Comparison of ENCODE assay signal across 20 cellular contexts in the genomic region with DNA sequence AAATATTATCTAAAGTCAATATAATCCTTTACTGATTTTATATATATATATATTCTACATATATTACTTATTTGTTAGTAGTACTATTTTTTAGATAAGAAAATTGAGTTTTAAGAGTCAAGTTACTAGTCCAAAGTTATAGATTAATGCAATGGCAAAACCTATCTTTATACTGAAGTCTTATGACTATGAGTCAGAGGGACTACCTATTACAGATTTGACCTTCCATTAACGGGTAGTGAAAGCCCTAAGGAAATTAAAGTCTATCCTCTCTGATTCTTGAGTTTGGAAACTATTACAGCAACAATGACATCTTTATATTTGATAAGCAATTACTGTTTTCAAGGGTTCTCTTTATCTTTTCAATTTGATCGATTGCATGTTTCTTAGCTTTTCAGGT.
DNase-seq lines count a peak whose midpoint lies in the region; ATAC-seq, FAIRE-seq and TF ChIP-seq lines count a peak whose summit lies in the region.
"Had no signal": no experiment of that assay in that cellular context is flagged by ENCODE, and none has a peak within 500 bp of the region (broad histone marks: within the 10 kb centered on the region; RNA-seq: fewer than 3 reads in every experiment).

No MANE protein-coding gene starts in this region.

- no peaks in the 10 kb centered on the region for H3K79me1 ChIP-seq in H1 (ENCODE audit: low read depth, low read length)

- no peak for TF ChIP-seq EP300 in H1 (IDR thresholded peaks at IDR 0.05; ENCODE audit: borderline replicate concordance in 1 of 2, low read depth in 2 of 2, low read length in 2 of 2)

- H3K9me3 Mint-ChIP-seq in GM23338 = 0 out of 3 replicates have a peak, but pooled peaks cover 4% of the 10 kb centered on the region
- no peaks in the 10 kb centered on the region for H3K9me3 Mint-ChIP-seq in stimulated activated naive CD8-positive, alpha-beta T cell treated with anti-CD3 and anti-CD28 coated beads, Interleukin-15, amount 100 ng/mL, for 72 hours
- H3K9me3 Mint-ChIP-seq: CD4-positive, alpha-beta T cell had no signal

- H2AFZ ChIP-seq in GM23338 (no peak overlapping the region), H1 (ENCODE audit: low read length) (no peak overlapping the region)

- H3K36me3 Mint-ChIP-seq in GM23338 (ENCODE audit: low read depth) = peaks cover 21% of the 10 kb centered on the region

- POLR2A ChIA-PET in H1 (lab: Charles Lee; ENCODE audit: partially characterized antibody) = no interaction called here

- no peaks in the 10 kb centered on the region for H3F3A ChIP-seq in GM23338 (replicated peaks; ENCODE audit: low read depth)

- H3K27ac ChIP-seq in GM23338 (ENCODE audit: low read depth) (no peak overlapping the region), H1 (ENCODE audit: low read depth, low read length) (no peak overlapping the region)
- H3K27ac ChIP-seq: C4-2B had no signal

- H3K27me3 ChIP-seq in GM23338 (ENCODE audit: insufficient read depth) (no peaks in the 10 kb centered on the region), H1 (replicated peaks in 1 of 4; ENCODE audit: control insufficient read depth in 3 of 4, extremely low read depth in 1 of 4, insufficient read depth in 3 of 4, low read length in 3 of 4) (no peaks in the 10 kb centered on the region)

- H2BK120ac ChIP-seq in H1 (replicated peaks; ENCODE audit: low read depth, low read length) = peak overlapping the region; percentile 88

- no peak overlapping the region for H3K56ac ChIP-seq in H1 (replicated peaks; ENCODE audit: insufficient read length, low read depth, low read length)

- peaks cover 5% of the 10 kb centered on the region for H3K27me3 Mint-ChIP-seq in GM23338 (ENCODE audit: insufficient read depth, low read depth, poor library complexity)
- H3K27me3 Mint-ChIP-seq in stimulated activated naive CD8-positive, alpha-beta T cell treated with anti-CD3 and anti-CD28 coated beads, Interleukin-15, amount 100 ng/mL, for 72 hours = peaks cover 27% of the 10 kb centered on the region

- no peak for TF ChIP-seq POLR2A in H1 (IDR thresholded peaks at IDR 0.05; ENCODE audit: control extremely low read depth in 1 of 2, low read depth in 2 of 2, low read length in 2 of 2)

- no peak overlapping the region for H3K4me2 ChIP-seq in GM23338
- no peak overlapping the region for H3K4me2 ChIP-seq in H1 (ENCODE audit: insufficient read depth in 1 of 2, low read depth in 2 of 2, low read length in 2 of 2)

- H3K18ac ChIP-seq in H1 (ENCODE audit: extremely low read depth, low read length) = no peak overlapping the region

- no peak for TF ChIP-seq RAD21 in H1 (IDR thresholded peaks at IDR 0.05 in 1 of 2, conservative IDR thresholded peaks at IDR 0.05 in 1 of 2; ENCODE audit: low read depth in 2 of 2, low read length in 2 of 2)

- H4K20me1 ChIP-seq in GM23338 (replicated peaks; ENCODE audit: insufficient read depth) (no peaks in the 10 kb centered on the region), H1 (replicated peaks in 1 of 2; ENCODE audit: control insufficient read depth in 1 of 2, insufficient read depth in 2 of 2, low read length in 2 of 2) (no peaks in the 10 kb centered on the region)

- in situ Hi-C loops in SK-MEL-5 (cut with HindIII; ENCODE audit: low pct_unique_long_range_greater_than_20kb, low sequenced_read_pairs) = no loop called here

- H2AK5ac ChIP-seq in H1 (ENCODE audit: low read depth, low read length) = no peak overlapping the region

- H3K4me1 Mint-ChIP-seq in GM23338 = peaks cover 25% of the 10 kb centered on the region
- no peaks in the 10 kb centered on the region for H3K4me1 Mint-ChIP-seq in stimulated activated naive CD8-positive, alpha-beta T cell treated with anti-CD3 and anti-CD28 coated beads, Interleukin-15, amount 100 ng/mL, for 72 hours

- H3K4ac ChIP-seq in H1 (replicated peaks; ENCODE audit: insufficient read length, low read depth, low read length) = no peak overlapping the region

- H4K91ac ChIP-seq in H1 (replicated peaks; ENCODE audit: insufficient read length, low read length) = no peak overlapping the region

- CTCF ChIA-PET in H1 (lab: Charles Lee; ENCODE audit: partially characterized antibody) = no interaction called here

- H3K14ac ChIP-seq in H1 (ENCODE audit: insufficient read length) = no peak overlapping the region

- ATAC-seq in GM23338 (no peak), GM18498 (IDR thresholded peaks at IDR 0.05; ENCODE audit: unreplicated experiment) (no peak), HG02623 (IDR thresholded peaks at IDR 0.05; ENCODE audit: unreplicated experiment) (no peak)
- no peak for ATAC-seq in stimulated activated naive CD8-positive, alpha-beta T cell treated with anti-CD3 and anti-CD28 coated beads, Interleukin-15, amount 100 ng/mL, for 72 hours
- ATAC-seq: GM12878, K562 had no signal

- no peak overlapping the region for H2BK20ac ChIP-seq in H1 (ENCODE audit: low read length)

- H3K27ac Mint-ChIP-seq in GM23338 = peak overlapping the region; percentile 66; the same call in 1 of the 2 replicates
- H3K27ac Mint-ChIP-seq in stimulated activated naive CD8-positive, alpha-beta T cell treated with anti-CD3 and anti-CD28 coated beads, Interleukin-15, amount 100 ng/mL, for 72 hours = no peak overlapping the region
- H3K27ac Mint-ChIP-seq: CD4-positive, alpha-beta T cell had no signal

- no peaks in the 10 kb centered on the region for H3K79me2 ChIP-seq in GM23338 (replicated peaks; ENCODE audit: insufficient read depth)
- H3K79me2 ChIP-seq in H1 (ENCODE audit: control insufficient read depth in 1 of 2, insufficient read depth in 2 of 2, low read length in 2 of 2) = no peaks in the 10 kb centered on the region

- no peak overlapping the region for H3K23ac ChIP-seq in H1 (ENCODE audit: insufficient read length)

- H3K4me3 ChIP-seq in GM23338 = no peak overlapping the region
- no peak overlapping the region for H3K4me3 ChIP-seq in H1 (ENCODE audit: extremely low read depth in 1 of 4, insufficient read depth in 2 of 4, low read depth in 3 of 4, low read length in 4 of 4)
- H3K4me3 ChIP-seq: GM12878, K562 had no signal

- H3K4me3 Mint-ChIP-seq in GM23338 = no peak overlapping the region
- H3K4me3 Mint-ChIP-seq in stimulated activated naive CD8-positive, alpha-beta T cell treated with anti-CD3 and anti-CD28 coated beads, Interleukin-15, amount 100 ng/mL, for 72 hours = no peak overlapping the region
- H3K4me3 Mint-ChIP-seq: CD4-positive, alpha-beta T cell had no signal

- no peaks in the 10 kb centered on the region for H3K23me2 ChIP-seq in H1 (ENCODE audit: low read depth, low read length)

- no peak overlapping the region for H4K5ac ChIP-seq in H1 (ENCODE audit: insufficient read length, low read depth, low read length)

- H2BK15ac ChIP-seq in H1 (ENCODE audit: low read length) = no peak overlapping the region

- 0 out of 4 replicates have a peak, but pooled peaks cover 0 to 5% of the 10 kb centered on the region in 2 experiments for H3K9me3 ChIP-seq in H1 (ENCODE audit: insufficient read depth in 2 of 2, low read depth in 1 of 2, low read length in 1 of 2)

- H2BK5ac ChIP-seq in H1 (ENCODE audit: low read depth, low read length) = no peak overlapping the region

- no peaks in the 10 kb centered on the region for H3K9me2 ChIP-seq in GM23338 (ENCODE audit: insufficient read depth)

- peaks cover 31% of the 10 kb centered on the region for H3K4me1 ChIP-seq in GM23338 (ENCODE audit: insufficient read depth)
- H3K4me1 ChIP-seq in H1 (replicated peaks in 1 of 4; ENCODE audit: control insufficient read depth in 3 of 4, insufficient read depth in 4 of 4, low read length in 3 of 4) = peaks cover 0 to 6% (median 0%) of the 10 kb centered on the region in 4 experiments; a peak in 2 of 7 replicates

- DNase-seq in GM23338 (ENCODE audit: low spot score) (no peak), SK-MEL-5 (ENCODE audit: low read depth, low spot score) (peak; percentile 22), H1 (ENCODE audit: low read depth in 1 of 2, low spot score in 2 of 2) (no peak), kidney tubule cell (ENCODE audit: low spot score) (peak; percentile 12), EL (no peak)
- DNase-seq in stimulated activated naive CD8-positive, alpha-beta T cell treated with anti-CD3 and anti-CD28 coated beads, Interleukin-15, amount 100 ng/mL, for 72 hours = no peak
- DNase-seq: AML-193; CD4-positive, alpha-beta T cell; DMS79 treated with DMSO at 0.1 percent for 48 hours; HCEC 1CT; IMR-90 had no signal

- 89% methylated on average over 2 of the region's 2 CpGs; no CpG with 5 or more reads in 1 of the 2 experiments for WGBS in H1 (ENCODE audit: extremely low coverage in 1 of 2, insufficient coverage in 1 of 2, insufficient read length in 1 of 2, insufficient replicate concordance in 2 of 2, low coverage in 1 of 2, low lambda C conversion rate in 2 of 2, missing lambda C conversion rate in 1 of 2), 2 experiments

- H2BK12ac ChIP-seq in H1 (ENCODE audit: low read depth, low read length) = no peak overlapping the region

- H3K9ac ChIP-seq in H1 (replicated peaks in 1 of 4; ENCODE audit: extremely low read depth in 1 of 4, low read depth in 3 of 4, low read length in 3 of 4) = no peak overlapping the region

- no peak for TF ChIP-seq CTCF in GM23338 (conservative IDR thresholded peaks at IDR 0.05; ENCODE audit: low read depth in 2 of 2)
- no peak for TF ChIP-seq CTCF in H1 (IDR thresholded peaks at IDR 0.05; ENCODE audit: control extremely low read depth in 1 of 3, insufficient read depth in 1 of 3, low read depth in 1 of 3, low read length in 3 of 3)

- no peaks in the 10 kb centered on the region for H3K36me3 ChIP-seq in GM23338 (ENCODE audit: insufficient read depth)
- 0 out of 8 replicates have a peak, but pooled peaks cover 0 to 3% (median 0%) of the 10 kb centered on the region in 4 experiments for H3K36me3 ChIP-seq in H1 (ENCODE audit: control insufficient read depth in 2 of 4, insufficient read depth in 4 of 4, low read length in 3 of 4)

- no peak overlapping the region for H4K8ac ChIP-seq in H1 (ENCODE audit: extremely low read depth, insufficient read depth, low read length)

- no peak for FAIRE-seq in H1 (lab: Jason Lieb, UNC)
- FAIRE-seq: A204.1, GM12878, GM19239, H54, HTR-8/SVneo, K562 had no signal

TF ChIP-seq in GM23338, 12 proteins besides CTCF, POLR2A, EP300 and RAD21 (continues in another document):
- no peak for TF ChIP-seq JUNB (IDR thresholded peaks at IDR 0.05; ENCODE audit: unreplicated experiment)
- no peak for TF ChIP-seq NANOG (IDR thresholded peaks at IDR 0.05; ENCODE audit: borderline replicate concordance)
- no peak for TF ChIP-seq STAT1 (IDR thresholded peaks at IDR 0.05; ENCODE audit: unreplicated experiment)
- TF ChIP-seq POLR2AphosphoS5 (IDR thresholded peaks at IDR 0.05; ENCODE audit: low read depth) = no peak

TF ChIP-seq in H1, 55 proteins besides CTCF, POLR2A, EP300 and RAD21 (continues in another document):
- TF ChIP-seq SIN3A (conservative IDR thresholded peaks at IDR 0.05 in 1 of 2, IDR thresholded peaks at IDR 0.05 in 1 of 2; ENCODE audit: low read depth in 1 of 2, low read length in 2 of 2) = no peak
- no peak for TF ChIP-seq CHD2 (IDR thresholded peaks at IDR 0.05; ENCODE audit: low read length)
- TF ChIP-seq KDM4A (IDR thresholded peaks at IDR 0.05; ENCODE audit: low read depth, low read length, severe bottlenecking) = no peak
- no peak for TF ChIP-seq RXRA (IDR thresholded peaks at IDR 0.05; ENCODE audit: insufficient read depth, low read depth, low read length)
- no peak for TF ChIP-seq CEBPB (IDR thresholded peaks at IDR 0.05; ENCODE audit: low read depth, low read length)
- no peak for TF ChIP-seq KDM5A (IDR thresholded peaks at IDR 0.05; ENCODE audit: low read length)
- no peak for TF ChIP-seq TAF7 (optimal IDR thresholded peaks at IDR 0.05; ENCODE audit: borderline replicate concordance, low read depth, low read length)

Comparison
In these comparisons a context has a peak if more than half of its experiments do, and no peak if none do; other contexts are left out.
1. DNase-seq: peak in SK-MEL-5 (single experiment) and kidney tubule cell (single experiment); none in GM23338 (single experiment), H1 (0 of 2), stimulated activated naive CD8-positive, alpha-beta T cell treated with anti-CD3 and anti-CD28 coated beads, Interleukin-15, amount 100 ng/mL, for 72 hours (0 of 2) and EL (single experiment).